22 cellular contexts compared by ENCODE assay signal in genomic region chr2:108611021-108611420, GRCh38.
DNase-seq lines count a peak whose midpoint lies in the region; ATAC-seq and TF ChIP-seq lines count a peak whose summit lies in the region.
"Had no signal": no experiment of that assay in that cellular context is flagged by ENCODE, and none has a peak within 500 bp of the region (broad histone marks: within the 10 kb centered on the region; RNA-seq: fewer than 3 reads in every experiment).

No MANE protein-coding gene starts in this region.

- no peak for TF ChIP-seq CTCF in VCaP (conservative IDR thresholded peaks at IDR 0.05)

- no peaks in the 10 kb centered on the region for H3K9me3 ChIP-seq in naive thymus-derived CD4-positive, alpha-beta T cell (ENCODE audit: control insufficient read depth in 2 of 3, low read length in 3 of 3)
- H3K9me3 ChIP-seq: esophagus muscularis mucosa, spleen, tibial nerve had no signal

- no peaks in the 10 kb centered on the region for H3K9me3 Mint-ChIP-seq in activated CD4-positive, alpha-beta T cell treated with anti-CD3 and anti-CD28 coated beads for 36 hours (ENCODE audit: low read depth)
- H3K9me3 Mint-ChIP-seq in naive thymus-derived CD4-positive, alpha-beta T cell, result no peaks in the 10 kb centered on the region
- H3K9me3 Mint-ChIP-seq: activated naive CD4-positive, alpha-beta T cell treated with anti-CD3 and anti-CD28 coated beads, Interleukin-2, amount 50 U/mL, for 24 hours; brain; CD14-positive monocyte; nephron progenitor cell; stimulated activated naive B cell treated with anti-CD40 and anti-IgM and Interleukin-4, amounts not matched to agents 10 μg/mL and 1 μg/mL and 100 μg/mL, for 72 hours had no signal

- peak overlapping the region; percentile 83 for H3K27ac ChIP-seq in VCaP
- H3K27ac ChIP-seq in naive thymus-derived CD4-positive, alpha-beta T cell (ENCODE audit: low read depth, low read length), result no peak overlapping the region
- H3K27ac ChIP-seq: dorsolateral prefrontal cortex, esophagus muscularis mucosa, SK-N-MC, tibial nerve had no signal

- DNase-seq in activated CD4-positive, alpha-beta T cell treated with anti-CD3 and anti-CD28 coated beads for 36 hours, result no peak
- DNase-seq in activated CD4-positive, alpha-beta T cell treated with anti-CD3 and anti-CD28 coated beads, Interleukin-2, amount 50 U/mL, for 48 hours, result no peak
- no peak for DNase-seq in naive thymus-derived CD4-positive, alpha-beta T cell
- DNase-seq in stimulated activated CD4-positive, alpha-beta T cell treated with anti-CD3 and anti-CD28 coated beads, Interleukin-4, amount 100 ng/mL, for 24 hours, result no peak
- DNase-seq: dorsolateral prefrontal cortex; GOT3; NCI-H524 treated with DMSO at 0.1 percent for 48 hours; nephron progenitor cell; PC-3; spleen; stimulated activated naive B cell treated with anti-CD40 and anti-IgM and Interleukin-4, amounts not matched to agents 10 μg/mL and 1 μg/mL and 100 μg/mL, for 72 hours had no signal

- H3K27me3 ChIP-seq in naive thymus-derived CD4-positive, alpha-beta T cell (ENCODE audit: control insufficient read depth in 2 of 2, insufficient read depth in 2 of 2, low read length in 2 of 2), result no peaks in the 10 kb centered on the region
- H3K27me3 ChIP-seq: dorsolateral prefrontal cortex, esophagus muscularis mucosa, spleen, tibial nerve had no signal

- CTCF ChIA-PET in activated CD4-positive, alpha-beta T cell treated with anti-CD3 and anti-CD28 coated beads for 36 hours (lab: Charles Lee), result interaction anchor here (0.7 to 10.4 kb wide), 7 partner anchors 10 to 39 kb away, joined by 3 to 112 read pairs (median 3); no protein-coding TSS in a partner anchor
- CTCF ChIA-PET in naive thymus-derived CD4-positive, alpha-beta T cell (lab: Charles Lee), result interaction anchor here (2.1 to 10.2 kb wide), 2 partner anchors 10 to 25 kb away, joined by 6 to 136 read pairs; no protein-coding TSS in a partner anchor

- no peaks in the 10 kb centered on the region for H3K36me3 Mint-ChIP-seq in activated CD4-positive, alpha-beta T cell treated with anti-CD3 and anti-CD28 coated beads for 36 hours (ENCODE audit: low read depth)
- H3K36me3 Mint-ChIP-seq in naive thymus-derived CD4-positive, alpha-beta T cell, result peaks cover 0 to 2% (median 0%) of the 10 kb centered on the region in 5 donors
- H3K36me3 Mint-ChIP-seq: activated naive CD4-positive, alpha-beta T cell treated with anti-CD3 and anti-CD28 coated beads, Interleukin-2, amount 50 U/mL, for 24 hours; brain had no signal

- POLR2A ChIA-PET in activated CD4-positive, alpha-beta T cell treated with anti-CD3 and anti-CD28 coated beads for 36 hours (lab: Charles Lee), result no interaction called here
- POLR2A ChIA-PET in naive thymus-derived CD4-positive, alpha-beta T cell (lab: Charles Lee), result interaction anchor here (1.4 to 3.7 kb wide), 2 partner anchors 10 to 18 kb away, joined by 3 to 13 read pairs; no protein-coding TSS in a partner anchor

- no peak for ATAC-seq in activated CD4-positive, alpha-beta T cell treated with anti-CD3 and anti-CD28 coated beads for 36 hours
- ATAC-seq in GM21723 (IDR thresholded peaks at IDR 0.05; ENCODE audit: unreplicated experiment), result peak; percentile 13
- ATAC-seq in naive thymus-derived CD4-positive, alpha-beta T cell, result no peak
- ATAC-seq in HG03378 (IDR thresholded peaks at IDR 0.05; ENCODE audit: unreplicated experiment), result no peak
- no peak for ATAC-seq in HG03469 (IDR thresholded peaks at IDR 0.05; ENCODE audit: unreplicated experiment)
- ATAC-seq: PC-3; stimulated activated naive B cell treated with anti-CD40 and anti-IgM and Interleukin-4, amounts not matched to agents 10 μg/mL and 1 μg/mL and 100 μg/mL, for 72 hours had no signal

- H3K4me1 ChIP-seq in naive thymus-derived CD4-positive, alpha-beta T cell (ENCODE audit: control insufficient read depth in 2 of 2, insufficient read depth in 2 of 2, low read length in 2 of 2), result peaks cover 22 to 35% of the 10 kb centered on the region in 2 donors

- H3K4me3 Mint-ChIP-seq in activated CD4-positive, alpha-beta T cell treated with anti-CD3 and anti-CD28 coated beads for 36 hours, result peak overlapping the region; percentile 15
- H3K4me3 Mint-ChIP-seq in naive thymus-derived CD4-positive, alpha-beta T cell, result peak overlapping the region in 4 of 10 donors; percentile 14 to 60 (median 42)
- H3K4me3 Mint-ChIP-seq: activated naive CD4-positive, alpha-beta T cell treated with anti-CD3 and anti-CD28 coated beads, Interleukin-2, amount 50 U/mL, for 24 hours; brain; CD14-positive monocyte; nephron progenitor cell; stimulated activated naive B cell treated with anti-CD40 and anti-IgM and Interleukin-4, amounts not matched to agents 10 μg/mL and 1 μg/mL and 100 μg/mL, for 72 hours had no signal

- H3K27me3 Mint-ChIP-seq in activated CD4-positive, alpha-beta T cell treated with anti-CD3 and anti-CD28 coated beads for 36 hours, result no peaks in the 10 kb centered on the region
- no peaks in the 10 kb centered on the region for H3K27me3 Mint-ChIP-seq in naive thymus-derived CD4-positive, alpha-beta T cell
- H3K27me3 Mint-ChIP-seq: activated naive CD4-positive, alpha-beta T cell treated with anti-CD3 and anti-CD28 coated beads, Interleukin-2, amount 50 U/mL, for 24 hours; brain; stimulated activated naive B cell treated with anti-CD40 and anti-IgM and Interleukin-4, amounts not matched to agents 10 μg/mL and 1 μg/mL and 100 μg/mL, for 72 hours had no signal

- H3K4me3 ChIP-seq in naive thymus-derived CD4-positive, alpha-beta T cell (ENCODE audit: low read length), result no peak overlapping the region
- H3K4me3 ChIP-seq: dorsolateral prefrontal cortex, esophagus muscularis mucosa, lung, SK-N-MC, spleen, tibial nerve had no signal

- no peaks in the 10 kb centered on the region for H3K36me3 ChIP-seq in naive thymus-derived CD4-positive, alpha-beta T cell (ENCODE audit: control insufficient read depth in 2 of 3, insufficient read depth in 3 of 3, low read length in 3 of 3)
- H3K36me3 ChIP-seq: esophagus muscularis mucosa, spleen had no signal

- intact Hi-C loops in activated CD4-positive, alpha-beta T cell treated with anti-CD3 and anti-CD28 coated beads for 36 hours (cut with DNase I, micrococcal nuclease), result no loop called here
- intact Hi-C loops in naive thymus-derived CD4-positive, alpha-beta T cell (cut with micrococcal nuclease), result no loop called here

- H3K27ac Mint-ChIP-seq in activated CD4-positive, alpha-beta T cell treated with anti-CD3 and anti-CD28 coated beads for 36 hours, result peak overlapping the region; percentile 83
- H3K27ac Mint-ChIP-seq in naive thymus-derived CD4-positive, alpha-beta T cell, result peak overlapping the region in 7 of 9 donors; percentile 14 to 79 (median 52)
- H3K27ac Mint-ChIP-seq: activated naive CD4-positive, alpha-beta T cell treated with anti-CD3 and anti-CD28 coated beads, Interleukin-2, amount 50 U/mL, for 24 hours; brain; nephron progenitor cell had no signal

- peaks cover 78% of the 10 kb centered on the region for H3K4me1 Mint-ChIP-seq in activated CD4-positive, alpha-beta T cell treated with anti-CD3 and anti-CD28 coated beads for 36 hours
- H3K4me1 Mint-ChIP-seq in naive thymus-derived CD4-positive, alpha-beta T cell, result peaks cover 47 to 77% (median 55%) of the 10 kb centered on the region in 7 donors
